ENCODE assay signal across 18 cellular contexts in genomic region chr22:26660961-26661578, GRCh38. TPM values are rescaled to one million over a fixed set of nuclear protein-coding genes. Genes with fewer than 3 reads are reported as not detected.
DNase-seq lines count a peak whose midpoint lies in the region; ATAC-seq and TF ChIP-seq lines count a peak whose summit lies in the region.
"Had no signal": no experiment of that assay in that cellular context is flagged by ENCODE, and none has a peak within 500 bp of the region (broad histone marks: within the 10 kb centered on the region; RNA-seq: fewer than 3 reads in every experiment).

No MANE protein-coding gene starts in this region.

- H3K27ac ChIP-seq in HUES48 (ENCODE audit: low read depth, low read length) (peak overlapping the region; percentile 91), mesendoderm (ENCODE audit: low read depth, low read length) (no peak overlapping the region), esophagus muscularis mucosa (replicated peaks in 1 of 4) (no peak overlapping the region)
- H3K27ac ChIP-seq: adrenal gland, gastrocnemius medialis, skin epidermis, tibial artery had no signal

- H3K9me3 Mint-ChIP-seq in T-cell, result no peaks in the 10 kb centered on the region

- H3K4me1 ChIP-seq in HUES48 (ENCODE audit: control insufficient read depth, insufficient read depth, low read length), result peaks cover 29% of the 10 kb centered on the region
- H3K4me1 ChIP-seq in mesendoderm (ENCODE audit: control insufficient read depth, low read depth, low read length), result peaks cover 5% of the 10 kb centered on the region
- peaks cover 22 to 37% (median 26%) of the 10 kb centered on the region in 4 donors for H3K4me1 ChIP-seq in esophagus muscularis mucosa

- TF ChIP-seq EP300 in esophagus muscularis mucosa (IDR thresholded peaks at IDR 0.05), result no peak

- peaks cover 16% of the 10 kb centered on the region for H3K79me2 ChIP-seq in mesendoderm (ENCODE audit: control insufficient read depth, insufficient read depth, low read length)

- peaks cover 37 to 56% (median 50%) of the 10 kb centered on the region in 3 donors for H3K4me1 Mint-ChIP-seq in T-cell

- peak overlapping the region; percentile 46 for H3K18ac ChIP-seq in mesendoderm (ENCODE audit: low read length)

- POLR2A ChIA-PET in T-cell (lab: Charles Lee), result interaction anchor here in 1 of 2 donors (0.6 kb wide), 1 partner anchor 56 kb away, joined by 5 read pairs; no protein-coding TSS in a partner anchor

- H2BK5ac ChIP-seq in mesendoderm (ENCODE audit: low read length), result no peak overlapping the region

- ATAC-seq in T-cell (replicated peaks in 1 of 4), result no peak
- ATAC-seq: gastrocnemius medialis had no signal

- peak overlapping the region; percentile 26 for H3K56ac ChIP-seq in mesendoderm (ENCODE audit: low read length)

- DNase-seq in NCI-H2081 (lab: John Stamatoyannopoulos, UW) (peak; percentile 32 to 49), NCI-H2081 treated with DMSO at 0.1 percent for 48 hours (lab: John Stamatoyannopoulos, UW) (no peak), T-cell (no peak), mesendoderm (peak; percentile 82), esophagus muscularis mucosa (ENCODE audit: extremely low spot score) (no peak), cerebellar cortex (ENCODE audit: low spot score) (no peak)
- no peak for DNase-seq in stimulated activated CD4-positive, alpha-beta T cell treated with anti-CD3 and anti-CD28 coated beads, Interleukin-2, amount 100 ng/mL, for 24 hours
- DNase-seq: activated CD8-positive, alpha-beta memory T cell treated with anti-CD3 and anti-CD28 coated beads, Interleukin-2, amount 50 U/mL, for 48 hours; adrenal gland; gastrocnemius medialis; NCI-H1436 treated with DMSO at 0.1 percent for 48 hours; tibial artery had no signal

- H2BK120ac ChIP-seq in mesendoderm (ENCODE audit: low read depth, low read length), result no peak overlapping the region

- intact Hi-C loops in esophagus muscularis mucosa (cut with DNase I), result no loop called here

- H3K4me3 ChIP-seq in HUES48 (ENCODE audit: low read depth, low read length) (no peak overlapping the region), mesendoderm (ENCODE audit: low read length) (no peak overlapping the region), esophagus muscularis mucosa (no peak overlapping the region)
- H3K4me3 ChIP-seq: adrenal gland, gastrocnemius medialis, skin epidermis, tibial artery had no signal

- H3K9ac ChIP-seq in HUES48 (ENCODE audit: low read depth, low read length), result 0 out of 2 replicates have a peak overlapping the region, but pooled peaks have one; percentile 6
- no peak overlapping the region for H3K9ac ChIP-seq in mesendoderm (ENCODE audit: low read length)

- H2AK5ac ChIP-seq in mesendoderm (ENCODE audit: low read length), result no peak overlapping the region

- H3K4me2 ChIP-seq in mesendoderm (ENCODE audit: low read length), result no peak overlapping the region

- no CpG with 5 or more reads among the region's 7 CpGs for WGBS in mesendoderm (ENCODE audit: extremely low coverage, insufficient coverage, low lambda C conversion rate)
- WGBS in esophagus muscularis mucosa, result 76% methylated on average over 7 of the region's 7 CpGs

- CTCF ChIA-PET in T-cell (lab: Charles Lee), result no interaction called here

- H4K5ac ChIP-seq in mesendoderm (ENCODE audit: low read length), result no peak overlapping the region

- H3K36me3 Mint-ChIP-seq in T-cell, result peaks cover 4% of the 10 kb centered on the region

- H3K79me1 ChIP-seq in mesendoderm (ENCODE audit: low read length), result no peaks in the 10 kb centered on the region

- H4K8ac ChIP-seq in mesendoderm (ENCODE audit: low read depth, low read length), result no peak overlapping the region

- H3K27ac Mint-ChIP-seq in T-cell, result peak overlapping the region; percentile 34 to 48

- no peak overlapping the region for H3K4ac ChIP-seq in mesendoderm (ENCODE audit: low read depth, low read length)

- peak overlapping the region; percentile 20 for H2BK15ac ChIP-seq in mesendoderm (replicated peaks; ENCODE audit: low read depth)

- peaks cover 9% of the 10 kb centered on the region; the same call in 1 of the 2 replicates for H3K27me3 ChIP-seq in HUES48 (ENCODE audit: control insufficient read depth, insufficient read depth, low read length)
- no peaks in the 10 kb centered on the region for H3K27me3 ChIP-seq in mesendoderm (ENCODE audit: insufficient read depth, low read length, poor library complexity)
- peaks cover 0 to 82% (median 28%) of the 10 kb centered on the region in 4 donors for H3K27me3 ChIP-seq in esophagus muscularis mucosa

- H3K4me3 Mint-ChIP-seq in T-cell, result no peak overlapping the region

- H3K9me3 ChIP-seq in HUES48 (ENCODE audit: control insufficient read depth, insufficient read depth, low read length), result no peaks in the 10 kb centered on the region
- H3K9me3 ChIP-seq in esophagus muscularis mucosa, result no peaks in the 10 kb centered on the region
- H3K9me3 ChIP-seq: adrenal gland, gastrocnemius medialis, tibial artery had no signal

- H3K36me3 ChIP-seq in HUES48 (ENCODE audit: control insufficient read depth, insufficient read depth, low read length), result peaks cover 55% of the 10 kb centered on the region
- H3K36me3 ChIP-seq in mesendoderm (ENCODE audit: control insufficient read depth, insufficient read depth, low read length), result no peaks in the 10 kb centered on the region
- H3K36me3 ChIP-seq in esophagus muscularis mucosa, result no peaks in the 10 kb centered on the region
- H3K36me3 ChIP-seq: adrenal gland, gastrocnemius medialis, tibial artery had no signal

- no peak overlapping the region for H3K23ac ChIP-seq in mesendoderm (ENCODE audit: low read length)

- no peaks in the 10 kb centered on the region for H3K27me3 Mint-ChIP-seq in T-cell

- TF ChIP-seq CTCF in esophagus muscularis mucosa (IDR thresholded peaks at IDR 0.05), result no peak

- TF ChIP-seq POLR2A in esophagus muscularis mucosa (IDR thresholded peaks at IDR 0.05; ENCODE audit: low read depth), result no peak

RNA-seq across cellular contexts. Expression of gene MIAT, which starts 3.7 kb away (rescaled TPM):
- total RNA-seq in T-cell (100 to 1,000 TPM in 3 of 5 donors, 10 to 100 TPM in 2; 45.8 to 237 (median 207) TPM), esophagus muscularis mucosa (1 to 10 TPM in 1 of 4 donors, under 1 TPM in 3; 0.19 to 1.2 (median 0.38) TPM)
- 5.6 TPM for polyA plus RNA-seq in mesendoderm (2013, experiment 1 of 2)
- polyA plus RNA-seq in mesendoderm (2013, experiment 2 of 2), result 5.2 TPM

RNA-seq across cellular contexts. Expression of gene CRYBA4, which starts 39.3 kb away (rescaled TPM):
- total RNA-seq in T-cell (not detected), esophagus muscularis mucosa (not detected)
- 0.72 TPM for polyA plus RNA-seq in mesendoderm (2013, experiment 1 of 2)
- 0.60 TPM for polyA plus RNA-seq in mesendoderm (2013, experiment 2 of 2)
- total RNA-seq: A172, adrenal gland, gastrocnemius medialis, HT1080, kidney epithelial cell, RPMI7951 had no signal
- polyA plus RNA-seq: adrenal gland had no signal

RNA-seq across cellular contexts. Expression of gene CRYBB1, which starts 43.2 kb away (rescaled TPM):
- total RNA-seq in T-cell (not detected), esophagus muscularis mucosa (under 1 TPM in 3 of 4 donors, not detected in 1; 0.33 to 0.86 (median 0.83) TPM)
- 7.3 TPM for polyA plus RNA-seq in mesendoderm (2013, experiment 1 of 2)
- polyA plus RNA-seq in mesendoderm (2013, experiment 2 of 2), result 7.5 TPM
- total RNA-seq: A172, HT1080, kidney epithelial cell had no signal

Comparison
In these comparisons a context has a peak if more than half of its experiments do, and no peak if none do; other contexts are left out.
1. DNase-seq: peak in NCI-H2081 (2 of 2) and mesendoderm (single experiment); none in NCI-H2081 treated with DMSO at 0.1 percent for 48 hours (single experiment), T-cell (0 of 34), esophagus muscularis mucosa (single experiment), stimulated activated CD4-positive, alpha-beta T cell treated with anti-CD3 and anti-CD28 coated beads, Interleukin-2, amount 100 ng/mL, for 24 hours (0 of 2) and cerebellar cortex (single experiment).
2. RNA of gene MIAT, which starts 3.7 kb away (total RNA-seq): 45.8 to 237 TPM in T-cell; 0.19 to 1.2 TPM in esophagus muscularis mucosa; every median in the first group is over 10 times any median in the second.